In the genomic region with DNA sequence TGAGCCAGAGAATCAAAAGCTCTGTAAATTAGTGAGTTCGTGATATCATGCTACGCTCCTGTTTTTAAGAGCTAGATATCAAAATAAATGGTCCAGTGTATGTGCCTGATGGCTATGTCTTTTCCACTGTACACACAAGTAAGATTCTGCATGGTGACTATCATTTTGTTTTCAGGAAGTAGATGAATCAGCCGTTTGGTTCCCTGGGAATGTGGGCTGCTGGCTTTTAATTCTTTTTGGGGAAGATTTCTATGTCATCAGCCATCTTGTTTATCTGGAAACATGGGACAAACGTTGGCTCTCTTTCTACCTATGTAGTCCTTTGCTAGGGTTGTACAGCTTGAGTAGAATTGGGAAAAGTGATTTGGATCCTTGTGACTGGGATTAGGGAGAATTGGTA, we compare ENCODE assay signal across 20 cellular contexts.
A peak's percentile ranks its signal among the peaks of the same experiment; 100 is the strongest.
DNase-seq lines count a peak whose midpoint lies in the region; TF ChIP-seq lines count a peak whose summit lies in the region.
"Had no signal": no experiment of that assay in that cellular context is flagged by ENCODE, and none has a peak within 500 bp of the region (broad histone marks: within the 10 kb centered on the region; RNA-seq: fewer than 3 reads in every experiment).

No MANE protein-coding gene starts in this region.

- 41% methylated on average over 4 of the region's 4 CpGs for whole genome bisulfite sequencing in smooth muscle cell (ENCODE audit: low lambda C conversion rate)

- peak overlapping the region; percentile 15 for H2AFZ ChIP-seq in smooth muscle cell (ENCODE audit: low read depth)
- H2AFZ ChIP-seq: GM23338, hepatocyte had no signal

- H3K79me2 ChIP-seq in smooth muscle cell (ENCODE audit: low read depth), result no peaks in the 10 kb centered on the region
- H3K79me2 ChIP-seq: hepatocyte had no signal

- no peaks in the 10 kb centered on the region for H4K20me1 ChIP-seq in smooth muscle cell (ENCODE audit: low read depth)
- H4K20me1 ChIP-seq: BLaER1 treated with 17β-estradiol and CSF1 and Interleukin-3, amounts not matched to agents 10 nM and 100 nM had no signal

- H3F3A ChIP-seq in smooth muscle cell (ENCODE audit: low read depth), result peaks cover 3% of the 10 kb centered on the region

- no peak overlapping the region for H3K27ac ChIP-seq in smooth muscle cell (ENCODE audit: low read depth)
- H3K27ac ChIP-seq: BLaER1 treated with 17β-estradiol and CSF1 and Interleukin-3, amounts not matched to agents 10 nM and 100 nM; esophagus muscularis mucosa; hepatocyte; uterus had no signal

- H3K4me3 ChIP-seq in adipocyte (ENCODE audit: low read length) (no peak overlapping the region), fibroblast of pulmonary artery (replicated peaks; ENCODE audit: low read depth, low read length) (no peak overlapping the region), smooth muscle cell (no peak overlapping the region)
- H3K4me3 ChIP-seq: BLaER1 treated with 17β-estradiol and CSF1 and Interleukin-3, amounts not matched to agents 10 nM and 100 nM; esophagus muscularis mucosa; GM23338; hepatocyte; uterus had no signal

- H3K36me3 ChIP-seq in adipocyte (ENCODE audit: control insufficient read depth, insufficient read depth, low read length, severe bottlenecking) (no peaks in the 10 kb centered on the region), smooth muscle cell (ENCODE audit: low read depth) (no peaks in the 10 kb centered on the region)
- H3K36me3 ChIP-seq: BLaER1 treated with 17β-estradiol and CSF1 and Interleukin-3, amounts not matched to agents 10 nM and 100 nM; esophagus muscularis mucosa; uterus had no signal

- DNase-seq in GM03348 (ENCODE audit: low spot score) (peak; percentile 20), adipocyte (ENCODE audit: low read depth) (peak; percentile 18), fibroblast of pulmonary artery (ENCODE audit: low read depth) (peak; percentile 70), smooth muscle cell (lab: John Stamatoyannopoulos, UW; ENCODE audit: unreplicated experiment) (no peak), DMS153 (lab: John Stamatoyannopoulos, UW) (no peak), GDM1 (lab: John Stamatoyannopoulos, UW) (no peak)
- DNase-seq in activated CD4-positive, alpha-beta T cell treated with anti-CD3 and anti-CD28 coated beads, Interleukin-2, amount 50 U/mL, for 4 hours, result no peak
- DNase-seq: activated CD8-positive, alpha-beta T cell treated with anti-CD3 and anti-CD28 coated beads for 36 hours; activated naive CD4-positive, alpha-beta T cell treated with anti-CD3 and anti-CD28 coated beads, Interleukin-2, amount 50 U/mL, for 16 hours; activated T-cell treated with anti-CD3 and anti-CD28 coated beads, Interleukin-2, amount 50 U/mL, for 24 hours; kidney; MM.1S; NCI-H1930; NCI-H446 treated with DMSO at 0.1 percent for 48 hours; stimulated activated CD4-positive, alpha-beta T cell treated with anti-CD3 and anti-CD28 coated beads, Interleukin-4, amount 100 ng/mL, for 4 hours; uterus had no signal

- H3K9me3 ChIP-seq in adipocyte (ENCODE audit: control insufficient read depth, low read length) (no peaks in the 10 kb centered on the region), smooth muscle cell (replicated peaks; ENCODE audit: low read depth) (no peaks in the 10 kb centered on the region)
- H3K9me3 ChIP-seq: BLaER1 treated with 17β-estradiol and CSF1 and Interleukin-3, amounts not matched to agents 10 nM and 100 nM; esophagus muscularis mucosa; uterus had no signal

- H3K4me1 ChIP-seq in adipocyte (ENCODE audit: control insufficient read depth, insufficient read depth, low read length) (peaks cover 5% of the 10 kb centered on the region), smooth muscle cell (ENCODE audit: low read depth) (no peaks in the 10 kb centered on the region)
- H3K4me1 ChIP-seq: esophagus muscularis mucosa, uterus had no signal

- TF ChIP-seq CTCF in fibroblast of pulmonary artery (IDR thresholded peaks at IDR 0.05; ENCODE audit: low read length, missing control alignments) (no peak), smooth muscle cell (IDR thresholded peaks at IDR 0.05; ENCODE audit: borderline replicate concordance, insufficient read depth, poor library complexity, severe bottlenecking) (no peak)

- H3K9ac ChIP-seq in adipocyte (ENCODE audit: low read length) (no peak overlapping the region), smooth muscle cell (ENCODE audit: low read depth) (no peak overlapping the region)
- H3K9ac ChIP-seq: BLaER1 treated with 17β-estradiol and CSF1 and Interleukin-3, amounts not matched to agents 10 nM and 100 nM had no signal

- H3K27me3 ChIP-seq in adipocyte (replicated peaks; ENCODE audit: control insufficient read depth, insufficient read depth, low read length) (no peaks in the 10 kb centered on the region), smooth muscle cell (ENCODE audit: low read depth) (no peaks in the 10 kb centered on the region)
- H3K27me3 ChIP-seq: BLaER1 treated with 17β-estradiol and CSF1 and Interleukin-3, amounts not matched to agents 10 nM and 100 nM; esophagus muscularis mucosa; hepatocyte; uterus had no signal

- no peak overlapping the region for H3K4me2 ChIP-seq in smooth muscle cell
- H3K4me2 ChIP-seq: GM23338, hepatocyte had no signal

Comparison
In these comparisons a context has a peak if more than half of its experiments do, and no peak if none do; other contexts are left out.
1. DNase-seq: peak in GM03348 (single experiment), adipocyte (single experiment) and fibroblast of pulmonary artery (single experiment); none in smooth muscle cell (single experiment), activated CD4-positive, alpha-beta T cell treated with anti-CD3 and anti-CD28 coated beads, Interleukin-2, amount 50 U/mL, for 4 hours (0 of 2), DMS153 (single experiment) and GDM1 (single experiment).